In the genomic region with DNA sequence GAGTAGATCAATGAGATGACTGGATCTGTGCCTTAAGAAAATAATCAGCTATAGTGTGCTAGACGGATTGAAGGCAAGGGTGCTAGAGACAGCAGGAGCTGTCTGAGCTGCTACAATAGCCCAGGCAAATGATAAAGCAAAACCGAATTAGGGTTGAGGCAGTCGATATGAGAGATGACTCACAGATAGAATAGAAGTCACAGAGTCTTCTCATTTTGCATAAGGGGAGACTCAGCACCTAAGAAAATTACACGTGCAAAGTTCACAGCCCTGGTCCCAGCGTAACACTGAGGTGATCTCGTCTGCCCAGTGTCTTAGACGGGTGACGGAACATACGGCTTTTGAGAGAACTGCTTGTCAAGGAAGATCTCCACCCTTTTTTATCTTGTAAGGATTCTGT, we compare ENCODE assay signal across 12 cellular contexts. TPM values are rescaled to one million over a fixed set of nuclear protein-coding genes. Genes with fewer than 3 reads are reported as not detected.
DNase-seq lines count a peak whose midpoint lies in the region; ATAC-seq and TF ChIP-seq lines count a peak whose summit lies in the region.
"Had no signal": no experiment of that assay in that cellular context is flagged by ENCODE, and none has a peak within 500 bp of the region (broad histone marks: within the 10 kb centered on the region; RNA-seq: fewer than 3 reads in every experiment).

No MANE protein-coding gene starts in this region.

- H3K36me3 ChIP-seq in left ventricle myocardium inferior (no peaks in the 10 kb centered on the region), tibial artery (no peaks in the 10 kb centered on the region), lower lobe of right lung (no peaks in the 10 kb centered on the region)

- H3K27ac ChIP-seq in left ventricle myocardium inferior (replicated peaks), result peak overlapping the region; percentile 26
- H3K27ac ChIP-seq in tibial artery, result peak overlapping the region; percentile 59 to 96
- H3K27ac ChIP-seq in lower lobe of right lung, result no peak overlapping the region
- H3K27ac ChIP-seq: KMS-11 had no signal

- H3K9me3 ChIP-seq in left ventricle myocardium inferior (replicated peaks), result no peaks in the 10 kb centered on the region
- no peaks in the 10 kb centered on the region for H3K9me3 ChIP-seq in tibial artery
- no peaks in the 10 kb centered on the region for H3K9me3 ChIP-seq in lower lobe of right lung

- no peak for DNase-seq in left ventricle myocardium inferior
- no peak for DNase-seq in Right ventricle myocardium superior
- DNase-seq in activated T-cell treated with anti-CD3 and anti-CD28 coated beads, Interleukin-2, amount 50 U/mL, for 48 hours, result peak; percentile 53 to 58
- DNase-seq in left lobe of liver (ENCODE audit: low spot score), result peak; percentile 23
- DNase-seq in tibial artery, result no peak
- no peak for DNase-seq in amygdala (lab: John Stamatoyannopoulos, UW)
- DNase-seq in lower lobe of right lung, result no peak
- DNase-seq: naive thymus-derived CD4-positive, alpha-beta T cell had no signal

- TF ChIP-seq CTCF in left ventricle myocardium inferior (IDR thresholded peaks at IDR 0.05; ENCODE audit: borderline replicate concordance) (no peak), tibial artery (IDR thresholded peaks at IDR 0.05) (no peak), lower lobe of right lung (IDR thresholded peaks at IDR 0.05) (no peak)

- H3K4me3 ChIP-seq in left ventricle myocardium inferior (no peak overlapping the region), tibial artery (no peak overlapping the region), lower lobe of right lung (no peak overlapping the region)
- H3K4me3 ChIP-seq: smooth muscle cell had no signal

- intact Hi-C loops in left ventricle myocardium inferior (cut with micrococcal nuclease), result no loop called here
- intact Hi-C loops in Right ventricle myocardium superior (cut with DNase I), result no loop called here
- intact Hi-C loops in tibial artery (cut with DNase I; ENCODE audit: low total_unique reads), result no loop called here
- intact Hi-C loops in lower lobe of right lung (cut with DNase I), result no loop called here

- ATAC-seq in Right ventricle myocardium superior (ENCODE audit: poor library complexity) (no peak), left lobe of liver (no peak), HG03135 (IDR thresholded peaks at IDR 0.05; ENCODE audit: unreplicated experiment) (no peak), lower lobe of right lung (no peak)
- ATAC-seq: naive thymus-derived CD4-positive, alpha-beta T cell; WTC11 had no signal

- no peaks in the 10 kb centered on the region for H3K27me3 ChIP-seq in left ventricle myocardium inferior (ENCODE audit: low read depth)
- no peaks in the 10 kb centered on the region for H3K27me3 ChIP-seq in tibial artery
- no peaks in the 10 kb centered on the region for H3K27me3 ChIP-seq in lower lobe of right lung (ENCODE audit: low read depth)

- H3K4me1 ChIP-seq in left ventricle myocardium inferior, result peaks cover 98% of the 10 kb centered on the region
- H3K4me1 ChIP-seq in tibial artery, result peaks cover 0 to 100% (median 67%) of the 10 kb centered on the region in 4 donors
- peaks cover 25% of the 10 kb centered on the region for H3K4me1 ChIP-seq in lower lobe of right lung

RNA-seq across cellular contexts. Expression of gene LPP, which starts 11.6 kb away (rescaled TPM):
- total RNA-seq in left ventricle myocardium inferior (97.4 TPM), Right ventricle myocardium superior (92.9 TPM), left lobe of liver (63.6 TPM), lower lobe of right lung (180 TPM)

Comparison
In these comparisons a context has a peak if more than half of its experiments do, and no peak if none do; other contexts are left out.
1. DNase-seq: peak in activated T-cell treated with anti-CD3 and anti-CD28 coated beads, Interleukin-2, amount 50 U/mL, for 48 hours (2 of 2) and left lobe of liver (single experiment); none in left ventricle myocardium inferior (single experiment), Right ventricle myocardium superior (single experiment), tibial artery (0 of 2), amygdala (0 of 56) and lower lobe of right lung (single experiment).